In genomic region chr11:60841797-60842687, GRCh38 we compare ENCODE assay signal across 8 cellular contexts. TPM values are rescaled to one million over a fixed set of nuclear protein-coding genes. Genes with fewer than 3 reads are reported as not detected.
A peak's percentile ranks its signal among the peaks of the same experiment; 100 is the strongest.
DNase-seq lines count a peak whose midpoint lies in the region; ATAC-seq and TF ChIP-seq lines count a peak whose summit lies in the region.

Gene CCDC86, plus strand, starts transcription at chr11:60842113. Its CDS starts 12 bp downstream, at chr11:60842125.

- peak within 1 kb of the TSS; percentile 85 for H3K27ac ChIP-seq in A673 (ENCODE audit: low read depth, low read length, poor library complexity, severe bottlenecking)
- H3K27ac ChIP-seq in WERI-Rb-1: peak within 1 kb of the TSS; percentile 66
- peak within 1 kb of the TSS; percentile 80 to 90 for H3K27ac ChIP-seq in breast epithelium

- TSS peak; percentile 76 for BruUV-seq in A673 (replicated peaks; lab: Mats Ljungman, UMichigan)

- DNase-seq in A673 (ENCODE audit: low spot score): peak; percentile 98
- DNase-seq in NCI-H2171 treated with DMSO at 0.1 percent for 48 hours (lab: John Stamatoyannopoulos, UW): peak; percentile 91
- DNase-seq in WERI-Rb-1: peak; percentile 97
- DNase-seq in breast epithelium (ENCODE audit: low spot score in 2 of 2): peak; percentile 96

- H3K4me1 ChIP-seq in A673 (ENCODE audit: insufficient read depth, low read length, poor library complexity, severe bottlenecking) (no peaks in the 10 kb centered on the region), breast epithelium (peaks cover 8 to 28% of the 10 kb centered on the region in 2 donors), skeletal muscle satellite cell (ENCODE audit: control insufficient read depth, insufficient read depth, low read length) (peaks cover 39% of the 10 kb centered on the region)

- intact Hi-C loops in A673 (cut with micrococcal nuclease; ENCODE audit: unreplicated experiment) (no loop called here), breast epithelium (cut with DNase I; ENCODE audit: low total_unique reads) (no loop called here)

- ATAC-seq in GM18858 (IDR thresholded peaks at IDR 0.05; ENCODE audit: unreplicated experiment) (peak; percentile 57), HG03095 (IDR thresholded peaks at IDR 0.05; ENCODE audit: unreplicated experiment) (peak; percentile 65)

- TF ChIP-seq CTCF in A673 (conservative IDR thresholded peaks at IDR 0.05; ENCODE audit: low read depth, low read length) (no peak), WERI-Rb-1 (IDR thresholded peaks at IDR 0.05; ENCODE audit: low read depth, low read length) (no peak), breast epithelium (IDR thresholded peaks at IDR 0.05) (no peak)

- H3K27me3 ChIP-seq in A673 (replicated peaks; ENCODE audit: insufficient read depth, low read depth, low read length, poor library complexity) (no peaks in the 10 kb centered on the region), WERI-Rb-1 (ENCODE audit: insufficient read depth, low read depth, severe bottlenecking) (no peaks in the 10 kb centered on the region), breast epithelium (no peaks in the 10 kb centered on the region), skeletal muscle satellite cell (ENCODE audit: control insufficient read depth, insufficient read depth, low read length) (no peaks in the 10 kb centered on the region)

- H3K9me3 ChIP-seq in A673 (ENCODE audit: low read depth, low read length, poor library complexity, severe bottlenecking) (no peaks in the 10 kb centered on the region), WERI-Rb-1 (ENCODE audit: severe bottlenecking) (no peaks in the 10 kb centered on the region), breast epithelium (no peaks in the 10 kb centered on the region), iPS-18c (ENCODE audit: control insufficient read depth, insufficient read depth, low read length) (peaks cover 2% of the 10 kb centered on the region), skeletal muscle satellite cell (replicated peaks; ENCODE audit: low read length) (no peaks in the 10 kb centered on the region)

- no peak for TF ChIP-seq POLR2A in breast epithelium (IDR thresholded peaks at IDR 0.05)

- peak within 1 kb of the TSS; percentile 94 for H3K9ac ChIP-seq in skeletal muscle satellite cell (ENCODE audit: low read depth, low read length)

- peak within 1 kb of the TSS; percentile 84 for H3K4me2 ChIP-seq in skeletal muscle satellite cell (ENCODE audit: low read length)

- POLR2A ChIA-PET in A673 (lab: Charles Lee; ENCODE audit: low non-redundant PET): no interaction called here

- H3K36me3 ChIP-seq in A673 (ENCODE audit: insufficient read depth, low read length, poor library complexity, severe bottlenecking): no peaks in the 10 kb centered on the region
- H3K36me3 ChIP-seq in WERI-Rb-1: peaks cover 8% of the 10 kb centered on the region
- no peaks in the 10 kb centered on the region for H3K36me3 ChIP-seq in breast epithelium
- no peaks in the 10 kb centered on the region for H3K36me3 ChIP-seq in skeletal muscle satellite cell (ENCODE audit: insufficient read depth, low read length)

- CTCF ChIA-PET in A673 (lab: Charles Lee): no interaction called here

- H3K4me3 ChIP-seq in A673 (ENCODE audit: low read depth, low read length, poor library complexity, severe bottlenecking): peak within 1 kb of the TSS; percentile 91
- peak within 1 kb of the TSS; percentile 83 for H3K4me3 ChIP-seq in WERI-Rb-1 (ENCODE audit: low read depth, low read length)
- peak within 1 kb of the TSS; percentile 79 to 91 (median 91) for H3K4me3 ChIP-seq in breast epithelium
- H3K4me3 ChIP-seq in iPS-18c (ENCODE audit: insufficient read depth, low read depth, low read length): peak within 1 kb of the TSS; percentile 89
- H3K4me3 ChIP-seq in skeletal muscle satellite cell (ENCODE audit: low read length): peak within 1 kb of the TSS; percentile 93

RNA-seq across cellular contexts. Expression of gene CCDC86, which starts in this region (rescaled TPM):
- total RNA-seq in A673 (2021) (137 and 188 TPM in 2 replicates), breast epithelium (10 to 100 TPM; 17.8 to 22.9 (median 19.5) TPM)
- total RNA-seq in skeletal muscle satellite cell (2012; rRNA removed): 32.7 and 40.8 TPM in 2 replicates

Comparison
In these comparisons a context has a peak if more than half of its experiments do, and no peak if none do; other contexts are left out.
1. Peak in every context shown above with its lines: DNase-seq, ATAC-seq, H3K4me3 ChIP-seq and H3K27ac ChIP-seq.